ENCODE assay signal across 18 cellular contexts in genomic region chr10:48291190-48291589, GRCh38. TPM values are rescaled to one million over a fixed set of nuclear protein-coding genes. Genes with fewer than 3 reads are reported as not detected.
"Had no signal": no experiment of that assay in that cellular context is flagged by ENCODE, and none has a peak within 500 bp of the region (broad histone marks: within the 10 kb centered on the region; RNA-seq: fewer than 3 reads in every experiment).

No MANE protein-coding gene starts in this region.

- DNase-seq: activated CD4-positive, alpha-beta T cell treated with anti-CD3 and anti-CD28 coated beads, Interleukin-2, amount 50 U/mL, for 1 hour; activated CD4-positive, CD25-positive, alpha-beta regulatory T cell; activated naive CD4-positive, alpha-beta T cell treated with anti-CD3 and anti-CD28 coated beads, Interleukin-2, amount 10 ng/mL, durations not matched to agents 7 days and 5 days; activated T-cell treated with anti-CD3 and anti-CD28 coated beads for 4 hours; caudate nucleus; colonic mucosa; effector CD8-positive, alpha-beta T cell; foreskin melanocyte; heart right ventricle; left ventricle myocardium superior; mesendoderm; ovary; stimulated activated CD4-positive, alpha-beta T cell treated with anti-CD3 and anti-CD28 coated beads, Interleukin-4, amount 100 ng/mL, for 4 hours; tibial artery had no signal

- ATAC-seq: heart right ventricle, left ventricle myocardium superior had no signal

RNA-seq across cellular contexts. Expression of gene FRMPD2, which starts 16.7 kb away (rescaled TPM):
- total RNA-seq: activated CD8-positive, alpha-beta memory T cell treated with anti-CD3 and anti-CD28 coated beads for 36 hours; left ventricle myocardium superior; myocyte; skeletal muscle tissue; vagina had no signal
